8 cellular contexts compared by ENCODE assay signal in genomic region chr1:32465541-32466002, GRCh38. TPM values are rescaled to one million over a fixed set of nuclear protein-coding genes. Genes with fewer than 3 reads are reported as not detected.
DNase-seq lines count a peak whose midpoint lies in the region; ATAC-seq, FAIRE-seq and TF ChIP-seq lines count a peak whose summit lies in the region.

No MANE protein-coding gene starts in this region.

- in situ Hi-C loops in HepG2 (cut with HindIII; ENCODE audit: extremely low pct_ligation_motif_present, low pct_unique_long_range_greater_than_20kb) = no loop called here
- in situ Hi-C loops in K562 (cut with MboI) = no loop called here

- BruUV-seq in HepG2 (replicated peaks; lab: Mats Ljungman, UMichigan) (no TSS peak), K562 (replicated peaks; lab: Mats Ljungman, UMichigan) (no TSS peak)

- H3K79me2 ChIP-seq in HepG2 (ENCODE audit: insufficient read depth, low read length) (no peaks in the 10 kb centered on the region), K562 (ENCODE audit: control insufficient read depth, insufficient read depth, low read length) (no peaks in the 10 kb centered on the region), mesendoderm (ENCODE audit: control insufficient read depth, insufficient read depth, low read length) (no peaks in the 10 kb centered on the region)

- H3K4me3 ChIP-seq in HepG2 (replicated peaks in 1 of 3; ENCODE audit: insufficient read depth in 1 of 3, low read depth in 2 of 3, low read length in 3 of 3) (peak overlapping the region; percentile 29 to 67 (median 46); a peak in 4 of 6 replicates), right lobe of liver (no peak overlapping the region), K562 (no peak overlapping the region), mesendoderm (ENCODE audit: low read length) (peak overlapping the region; percentile 73), uterus (peak overlapping the region in 1 of 2 donors; percentile 32)

- no peak overlapping the region for H2BK120ac ChIP-seq in mesendoderm (ENCODE audit: low read depth, low read length)

- peaks cover 3 to 32% of the 10 kb centered on the region in 2 experiments; a peak in 2 of 5 replicates for H3K27me3 ChIP-seq in HepG2 (ENCODE audit: control insufficient read depth in 1 of 2, insufficient read depth in 2 of 2, low read length in 2 of 2)
- H3K27me3 ChIP-seq in right lobe of liver = peaks cover 0 to 20% of the 10 kb centered on the region in 2 donors
- peaks cover 39 to 55% of the 10 kb centered on the region in 2 experiments for H3K27me3 ChIP-seq in K562 (ENCODE audit: control insufficient read depth in 2 of 2, insufficient read depth in 2 of 2, low read length in 2 of 2)
- H3K27me3 ChIP-seq in mesendoderm (ENCODE audit: insufficient read depth, low read length, poor library complexity) = no peaks in the 10 kb centered on the region
- H3K27me3 ChIP-seq in uterus = no peaks in the 10 kb centered on the region

- H3K27ac ChIP-seq in HepG2 (ENCODE audit: extremely low read length, insufficient read depth, low read length) = no peak overlapping the region
- H3K27ac ChIP-seq in right lobe of liver = no peak overlapping the region
- no peak overlapping the region for H3K27ac ChIP-seq in K562 (ENCODE audit: extremely low read depth, low read depth, low read length)
- H3K27ac ChIP-seq in mesendoderm (ENCODE audit: low read depth, low read length) = no peak overlapping the region
- H3K27ac ChIP-seq in uterus = no peak overlapping the region

- H3K9me3 ChIP-seq in HepG2 (ENCODE audit: low read length) (no peaks in the 10 kb centered on the region), right lobe of liver (no peaks in the 10 kb centered on the region), K562 (replicated peaks; ENCODE audit: control insufficient read depth, insufficient read depth, low read depth, low read length) (no peaks in the 10 kb centered on the region), uterus (no peaks in the 10 kb centered on the region)

- H3K23ac ChIP-seq in mesendoderm (ENCODE audit: low read length) = no peak overlapping the region

- H3K79me1 ChIP-seq in mesendoderm (ENCODE audit: low read length) = peaks cover 1% of the 10 kb centered on the region

- no peaks in the 10 kb centered on the region for H3K9me1 ChIP-seq in K562 (ENCODE audit: control insufficient read depth, insufficient read depth, low read length)

- intact Hi-C loops in HepG2 (cut with micrococcal nuclease; ENCODE audit: unreplicated experiment) = no loop called here
- intact Hi-C loops in right lobe of liver (cut with DNase I) = no loop called here
- intact Hi-C loops in K562 (cut with micrococcal nuclease) = no loop called here
- intact Hi-C loops in uterus (cut with DNase I; ENCODE audit: low total_unique reads) = no loop called here

- TF ChIP-seq CTCF in HepG2 (CRISPR knock-in tag; IDR thresholded peaks at IDR 0.05) (no peak), right lobe of liver (IDR thresholded peaks at IDR 0.05) (no peak), K562 (IDR thresholded peaks at IDR 0.05 in 2 of 3, conservative IDR thresholded peaks at IDR 0.05 in 1 of 3; ENCODE audit: insufficient read depth in 2 of 3, low read depth in 1 of 3, low read length in 3 of 3) (no peak), uterus (IDR thresholded peaks at IDR 0.05) (no peak), GM10266 (IDR thresholded peaks at IDR 0.05; ENCODE audit: control insufficient read depth, insufficient read depth, low read depth, missing control alignments) (no peak)

- no peak for TF ChIP-seq RAD21 in HepG2 (CRISPR knock-in tag; IDR thresholded peaks at IDR 0.05)
- no peak for TF ChIP-seq RAD21 in K562 (CRISPR knock-in tag; conservative IDR thresholded peaks at IDR 0.05 in 1 of 2, IDR thresholded peaks at IDR 0.05 in 1 of 2)

- DNase-seq in HepG2 (ENCODE audit: low spot score) (no peak), right lobe of liver (no peak), K562 (ENCODE audit: extremely low read depth in 1 of 4, low spot score in 3 of 4) (no peak), mesendoderm (peak; percentile 21), uterus (no peak), COLO668 (lab: John Stamatoyannopoulos, UW; ENCODE audit: unreplicated experiment) (no peak), GM10266 (ENCODE audit: extremely low spot score) (no peak)
- no peak for DNase-seq in activated effector memory CD4-positive, alpha-beta T cell treated with Interleukin-2 at 50 U/mL for 16 hours

- POLR2A ChIA-PET in HepG2 (lab: Yijun Ruan, JAX) = no interaction called here
- POLR2A ChIA-PET in K562 (lab: Yijun Ruan, JAX) = interaction anchor here (0.6 kb wide), 1 partner anchor 179 kb away, joined by 3 read pairs; no protein-coding TSS in a partner anchor

- H3K9ac ChIP-seq in HepG2 (ENCODE audit: insufficient read depth, low read depth, low read length) (no peak overlapping the region), K562 (ENCODE audit: insufficient read depth in 1 of 2, low read depth in 2 of 2, low read length in 2 of 2) (no peak overlapping the region), mesendoderm (ENCODE audit: low read length) (peak overlapping the region; percentile 74)

- H3K4me1 ChIP-seq in HepG2 (ENCODE audit: insufficient read depth, low read length) (peaks cover 16% of the 10 kb centered on the region), right lobe of liver (peaks cover 0 to 11% (median 0%) of the 10 kb centered on the region in 4 donors), K562 (replicated peaks in 1 of 2; ENCODE audit: control insufficient read depth in 2 of 2, insufficient read depth in 2 of 2, low read length in 2 of 2) (peaks cover 0 to 10% of the 10 kb centered on the region in 2 experiments; a peak in 3 of 5 replicates), mesendoderm (ENCODE audit: control insufficient read depth, low read depth, low read length) (peaks cover 6% of the 10 kb centered on the region), uterus (peaks cover 0 to 8% of the 10 kb centered on the region in 2 donors)

- no peak overlapping the region for H3K56ac ChIP-seq in mesendoderm (ENCODE audit: low read length)

- H3K18ac ChIP-seq in mesendoderm (ENCODE audit: low read length) = no peak overlapping the region

- H3K36me3 ChIP-seq in HepG2 (replicated peaks in 1 of 2; ENCODE audit: control insufficient read depth in 1 of 2, insufficient read depth in 2 of 2, low read length in 2 of 2) (no peaks in the 10 kb centered on the region), right lobe of liver (no peaks in the 10 kb centered on the region), K562 (ENCODE audit: control insufficient read depth, insufficient read depth, low read length) (no peaks in the 10 kb centered on the region), mesendoderm (ENCODE audit: control insufficient read depth, insufficient read depth, low read length) (no peaks in the 10 kb centered on the region), uterus (no peaks in the 10 kb centered on the region)

- no peak overlapping the region for H3K4ac ChIP-seq in mesendoderm (ENCODE audit: low read depth, low read length)

- H4K20me1 ChIP-seq in HepG2 (ENCODE audit: insufficient read depth, low read length) (no peaks in the 10 kb centered on the region), K562 (replicated peaks; ENCODE audit: control insufficient read depth, insufficient read depth, low read length) (no peaks in the 10 kb centered on the region)

- H2BK15ac ChIP-seq in mesendoderm (replicated peaks; ENCODE audit: low read depth) = no peak overlapping the region

- H4K8ac ChIP-seq in mesendoderm (ENCODE audit: low read depth, low read length) = no peak overlapping the region

- no peak overlapping the region for H4K5ac ChIP-seq in mesendoderm (ENCODE audit: low read length)

- FAIRE-seq in HepG2 (lab: Jason Lieb, UNC) = no peak
- no peak for FAIRE-seq in K562 (lab: Jason Lieb, UNC)

- H2AFZ ChIP-seq in HepG2 (ENCODE audit: low read length) (no peak overlapping the region), K562 (ENCODE audit: low read depth, low read length) (no peak overlapping the region)

- ATAC-seq in HepG2 = no peak
- no peak for ATAC-seq in right lobe of liver
- ATAC-seq in K562 = no peak

- peak overlapping the region; percentile 80 for H3K4me2 ChIP-seq in HepG2 (ENCODE audit: low read depth, low read length)
- no peak overlapping the region for H3K4me2 ChIP-seq in K562 (ENCODE audit: insufficient read depth, low read length)
- H3K4me2 ChIP-seq in mesendoderm (ENCODE audit: low read length) = peak overlapping the region; percentile 70

- CTCF ChIA-PET in HepG2 (lab: Yijun Ruan, JAX; ENCODE audit: low intra/inter-chr PET ratio, low total read pairs) (no interaction called here), K562 (lab: Yijun Ruan, JAX; ENCODE audit: low intra/inter-chr PET ratio) (no interaction called here)

- TF ChIP-seq POLR2A in HepG2 (IDR thresholded peaks at IDR 0.05; ENCODE audit: insufficient read depth in 1 of 2, low read depth in 2 of 2, low read length in 2 of 2) (no peak), right lobe of liver (IDR thresholded peaks at IDR 0.05) (no peak), K562 (conservative IDR thresholded peaks at IDR 0.05) (no peak), uterus (IDR thresholded peaks at IDR 0.05) (no peak)

- H2BK5ac ChIP-seq in mesendoderm (ENCODE audit: low read length) = no peak overlapping the region

- H2AK5ac ChIP-seq in mesendoderm (ENCODE audit: low read length) = no peak overlapping the region

- no peak for TF ChIP-seq EP300 in HepG2 (IDR thresholded peaks at IDR 0.05; ENCODE audit: low read depth in 2 of 2, low read length in 2 of 2)
- TF ChIP-seq EP300 in HepG2 (CRISPR knock-in tag; IDR thresholded peaks at IDR 0.05; ENCODE audit: borderline replicate concordance) = no peak
- no peak for TF ChIP-seq EP300 in K562 (IDR thresholded peaks at IDR 0.05; ENCODE audit: low read length)

- 47% methylated on average over 15 of the region's 15 CpGs for WGBS in HepG2 (ENCODE audit: low lambda C conversion rate)
- 49% methylated on average over 12 of the region's 15 CpGs for WGBS in right lobe of liver (ENCODE audit: insufficient coverage, low coverage, low lambda C conversion rate, missing lambda C conversion rate)
- 22% methylated on average over 15 of the region's 15 CpGs for WGBS in K562 (ENCODE audit: insufficient coverage, low coverage, missing lambda C conversion rate)
- no CpG with 5 or more reads among the region's 15 CpGs for WGBS in mesendoderm (ENCODE audit: extremely low coverage, insufficient coverage, low lambda C conversion rate)

RNA-seq across cellular contexts. Expression of gene ZBTB8B, which starts 0.7 kb away (rescaled TPM):
- total RNA-seq in HepG2 (2016; rRNA removed; fragmentation: Illumina TruSeq; extraction: Trizol) = 0.01 and 0.02 TPM in 2 replicates
- under 0.01 TPM in 1 of 2 replicates, not detected in the other for total RNA-seq in HepG2 (2016; cell fraction: cytosol; rRNA removed; fragmentation: Illumina TruSeq; extraction: Trizol; ENCODE audit: low read depth)
- 0.02 and 0.03 TPM in 2 replicates for total RNA-seq in HepG2 (2016; cell fraction: insoluble cytoplasmic fraction; rRNA removed; fragmentation: Illumina TruSeq; extraction: Trizol)
- under 0.01 TPM in 1 of 2 replicates, not detected in the other for total RNA-seq in HepG2 (2016; cell fraction: membrane; rRNA removed; fragmentation: Illumina TruSeq; extraction: Trizol)
- not detected in 2 replicates for total RNA-seq in HepG2 (2016; cell fraction: nucleus; rRNA removed; fragmentation: Illumina TruSeq; extraction: Trizol)
- polyA plus RNA-seq in HepG2 (2011; rRNA removed) = under 0.01 TPM in 1 of 2 replicates, not detected in the other
- not detected in 2 replicates for polyA plus RNA-seq in HepG2 (2011; cell fraction: cytosol; rRNA removed)
- polyA plus RNA-seq in HepG2 (2011; cell fraction: nucleus; rRNA removed) = 0.02 TPM in 1 of 2 replicates, not detected in the other
- not detected in 2 replicates for polyA plus RNA-seq in HepG2 (2012)
- not detected in 2 replicates for polyA plus RNA-seq in HepG2 (2016; cell fraction: cytosol; fragmentation: Illumina TruSeq; extraction: Trizol; ENCODE audit: low read depth)
- 0.02 TPM in 1 of 2 replicates, not detected in the other for polyA plus RNA-seq in HepG2 (2016; cell fraction: insoluble cytoplasmic fraction; fragmentation: Illumina TruSeq; extraction: Trizol; ENCODE audit: low read depth)
- 0.01 TPM in 1 of 2 replicates, not detected in the other for polyA plus RNA-seq in HepG2 (2016; cell fraction: membrane; fragmentation: Illumina TruSeq; extraction: Trizol; ENCODE audit: low read depth)
- polyA plus RNA-seq in HepG2 (2016; cell fraction: nucleus; fragmentation: Illumina TruSeq; extraction: Trizol; ENCODE audit: insufficient read depth, low read depth) = 0.03 TPM in 1 of 2 replicates, not detected in the other
- polyA minus RNA-seq in HepG2 (2011; rRNA and poly(A)+ RNA removed; ENCODE audit: low replicate concordance) = not detected in 2 replicates
- polyA minus RNA-seq in HepG2 (2011; cell fraction: cytosol; rRNA and poly(A)+ RNA removed) = not detected in 2 replicates
- polyA minus RNA-seq in HepG2 (2011; cell fraction: nucleus; rRNA and poly(A)+ RNA removed) = not detected in 2 replicates
- not detected for total RNA-seq in right lobe of liver
- not detected in 2 replicates for total RNA-seq in K562 (2011; cell fraction: chromatin; rRNA removed; ENCODE audit: low replicate concordance)
- not detected in 2 replicates for total RNA-seq in K562 (2011; cell fraction: nucleolus; rRNA removed)
- not detected in 2 replicates for total RNA-seq in K562 (2011; cell fraction: nucleoplasm; rRNA removed)
- total RNA-seq in K562 (2014; rRNA removed) = under 0.01 TPM in 1 of 2 replicates, not detected in the other
- total RNA-seq in K562 (2014; rRNA removed; fragmentation: Illumina TruSeq; extraction: Trizol) = not detected in 2 replicates
- not detected in 2 replicates for total RNA-seq in K562 (2015; rRNA removed; fragmentation: Illumina TruSeq; extraction: Trizol)
- not detected in 2 replicates for total RNA-seq in K562 (2021)
- not detected in 2 replicates for polyA plus RNA-seq in K562 (2011; rRNA removed)
- polyA plus RNA-seq in K562 (2011; cell fraction: cytosol; rRNA removed) = not detected in 2 replicates
- not detected in 2 replicates for polyA plus RNA-seq in K562 (2011; cell fraction: nucleus; rRNA removed)
- 0.01 TPM in 1 of 2 replicates, not detected in the other for polyA plus RNA-seq in K562 (2012)
- polyA plus RNA-seq in K562 (2014; fragmentation: Illumina TruSeq; extraction: Trizol) = not detected in 2 replicates
- polyA plus RNA-seq in K562 (2014; fragmentation: Nextera tagmentation; extraction: Ambion mirVana) = not detected
- not detected in 2 replicates for polyA plus RNA-seq in K562 (2014; rRNA removed)
- not detected in 2 replicates for polyA minus RNA-seq in K562 (2011; rRNA and poly(A)+ RNA removed)
- not detected in 2 replicates for polyA minus RNA-seq in K562 (2011; cell fraction: cytosol; rRNA and poly(A)+ RNA removed)
- not detected in 2 replicates for polyA minus RNA-seq in K562 (2011; cell fraction: nucleus; rRNA and poly(A)+ RNA removed)
- 0.59 TPM for polyA plus RNA-seq in mesendoderm (2013, experiment 1 of 2)
- polyA plus RNA-seq in mesendoderm (2013, experiment 2 of 2) = 0.59 TPM
- 1 to 10 TPM in 1 of 4 donors, under 1 TPM in 1, not detected in 2; 0.06 to 3.6 TPM for total RNA-seq in uterus

Comparison
In these comparisons a context has a peak if more than half of its experiments do, and no peak if none do; other contexts are left out.
1. H3K4me3 ChIP-seq: peak in HepG2 (3 of 3) and mesendoderm (single experiment); none in right lobe of liver (0 of 3) and K562 (single experiment).
2. Of the 241 proteins assayed by ChIP-seq in both HepG2 and K562: peak only in HepG2: none; only in K562: EZH2; in both: none; in neither: 240.